Comparison of ENCODE assay signal across 25 cellular contexts in genomic region chr2:144225077-144225476, GRCh38.
"Had no signal": no experiment of that assay in that cellular context is flagged by ENCODE, and none has a peak within 500 bp of the region (broad histone marks: within the 10 kb centered on the region; RNA-seq: fewer than 3 reads in every experiment).

No MANE protein-coding gene starts in this region.

- H3K27me3 ChIP-seq: ovary, right atrium auricular region, right lobe of liver, stomach, testis, thyroid gland, transverse colon, upper lobe of left lung, vagina had no signal

- ATAC-seq: mucosa of descending colon; naive thymus-derived CD4-positive, alpha-beta T cell; natural killer cell treated with Interleukin-12 subunit alpha and Interleukin-12 subunit beta and Interleukin-15 and Interleukin-18, amount 100 ng/mL, for 72 hours; right lobe of liver; stimulated activated naive B cell treated with anti-CD40 and anti-IgM and Interleukin-4, amounts not matched to agents 10 μg/mL and 1 μg/mL and 100 μg/mL, for 72 hours; stimulated activated naive CD8-positive, alpha-beta T cell treated with anti-CD3 and anti-CD28 coated beads, Interleukin-15, Interleukin-2, amounts not matched to agents 100 U/mL and 50 U/mL, for 24 hours had no signal

- H3K27ac Mint-ChIP-seq: memory B cell; naive thymus-derived CD4-positive, alpha-beta T cell; natural killer cell treated with Interleukin-12 subunit alpha and Interleukin-12 subunit beta and Interleukin-15 and Interleukin-18, amount 100 ng/mL, for 72 hours; progenitor cell of endocrine pancreas; stimulated activated naive B cell treated with anti-CD40 and anti-IgM and Interleukin-4, amounts not matched to agents 10 μg/mL and 1 μg/mL and 100 μg/mL, for 72 hours had no signal

- H3K9me3 Mint-ChIP-seq: memory B cell; natural killer cell treated with Interleukin-12 subunit alpha and Interleukin-12 subunit beta and Interleukin-15 and Interleukin-18, amount 100 ng/mL, for 72 hours; stimulated activated naive B cell treated with anti-CD40 and anti-IgM and Interleukin-4, amounts not matched to agents 10 μg/mL and 1 μg/mL and 100 μg/mL, for 72 hours had no signal

- H3K9me3 ChIP-seq: left ventricle myocardium inferior, mucosa of descending colon, ovary, right atrium auricular region, right lobe of liver, stomach, testis, thyroid gland, transverse colon, upper lobe of left lung, vagina had no signal

- H3K4me3 Mint-ChIP-seq: memory B cell; naive thymus-derived CD4-positive, alpha-beta T cell; natural killer cell treated with Interleukin-12 subunit alpha and Interleukin-12 subunit beta and Interleukin-15 and Interleukin-18, amount 100 ng/mL, for 72 hours; stimulated activated naive B cell treated with anti-CD40 and anti-IgM and Interleukin-4, amounts not matched to agents 10 μg/mL and 1 μg/mL and 100 μg/mL, for 72 hours had no signal

- H3K27ac ChIP-seq: left ventricle myocardium inferior, ovary, right atrium auricular region, right lobe of liver, stomach, testis, thyroid gland, transverse colon, upper lobe of left lung, vagina had no signal

- H3K4me3 ChIP-seq: left ventricle myocardium inferior, lung, mucosa of descending colon, ovary, right atrium auricular region, right lobe of liver, smooth muscle cell, stomach, testis, thyroid gland, transverse colon, upper lobe of left lung, vagina had no signal

- H3K27me3 Mint-ChIP-seq: memory B cell; naive thymus-derived CD4-positive, alpha-beta T cell; natural killer cell treated with Interleukin-12 subunit alpha and Interleukin-12 subunit beta and Interleukin-15 and Interleukin-18, amount 100 ng/mL, for 72 hours; stimulated activated naive B cell treated with anti-CD40 and anti-IgM and Interleukin-4, amounts not matched to agents 10 μg/mL and 1 μg/mL and 100 μg/mL, for 72 hours had no signal

- H3K4me1 ChIP-seq: right lobe of liver, testis, thyroid gland had no signal

- DNase-seq: islet precursor cell; left ventricle myocardium inferior; midbrain; mucosa of descending colon; naive thymus-derived CD4-positive, alpha-beta T cell; ovary; right lobe of liver; stimulated activated CD4-positive, alpha-beta T cell treated with anti-CD3 and anti-CD28 coated beads, Interleukin-1b, Interleukin-23, amount 100 ng/mL, for 48 hours; stimulated activated CD4-positive, alpha-beta T cell treated with anti-CD3 and anti-CD28 coated beads, Interleukin-2, amount 100 ng/mL, for 48 hours; stimulated activated CD4-positive, alpha-beta T cell treated with anti-CD3 and anti-CD28 coated beads, Interleukin-4, amount 100 ng/mL, for 4 hours; stimulated activated CD8-positive, alpha-beta memory T cell treated with anti-CD3 and anti-CD28 coated beads, Interleukin-4, amount 100 ng/mL, for 48 hours; stimulated activated naive B cell treated with anti-CD40 and anti-IgM and Interleukin-4, amounts not matched to agents 10 μg/mL and 1 μg/mL and 100 μg/mL, for 72 hours; stimulated activated naive CD8-positive, alpha-beta T cell treated with anti-CD3 and anti-CD28 coated beads, Interleukin-15, Interleukin-2, amounts not matched to agents 100 U/mL and 50 U/mL, for 24 hours; stomach; testis; thyroid gland; transverse colon; upper lobe of left lung had no signal

- H3K36me3 ChIP-seq: left ventricle myocardium inferior, ovary, right atrium auricular region, right lobe of liver, stomach, thyroid gland, transverse colon, upper lobe of left lung, vagina had no signal
